In genomic region chr9:132849168-132849831, GRCh38 we compare ENCODE assay signal across 10 cellular contexts. TPM values are rescaled to one million over a fixed set of nuclear protein-coding genes. Genes with fewer than 3 reads are reported as not detected.
DNase-seq lines count a peak whose midpoint lies in the region; ATAC-seq and TF ChIP-seq lines count a peak whose summit lies in the region.
"Had no signal": no experiment of that assay in that cellular context is flagged by ENCODE, and none has a peak within 500 bp of the region (broad histone marks: within the 10 kb centered on the region; RNA-seq: fewer than 3 reads in every experiment).

No MANE protein-coding gene starts in this region.

- peak overlapping the region in 1 of 2 donors; percentile 39 for H3K27ac Mint-ChIP-seq in activated naive CD4-positive, alpha-beta T cell treated with anti-CD3 and anti-CD28 coated beads, Interleukin-2, amount 50 U/mL, for 72 hours

- H3K4me3 ChIP-seq in lung (no peak overlapping the region), tibial nerve (no peak overlapping the region), brain microvascular endothelial cell (ENCODE audit: low read depth, low read length) (no peak overlapping the region)
- H3K4me3 ChIP-seq: pancreas had no signal

- DNase-seq in DMS53 (lab: John Stamatoyannopoulos, UW) = peak; percentile 61
- DNase-seq in NCI-H2029 (lab: John Stamatoyannopoulos, UW) = peak; percentile 75
- no peak for DNase-seq in activated naive CD4-positive, alpha-beta T cell treated with anti-CD3 and anti-CD28 coated beads, Interleukin-2, amount 50 U/mL, for 72 hours (ENCODE audit: low spot score in 2 of 2)
- no peak for DNase-seq in lung (ENCODE audit: low spot score)
- no peak for DNase-seq in tibial nerve (ENCODE audit: low spot score in 2 of 2)
- no peak for DNase-seq in brain microvascular endothelial cell
- DNase-seq in NCI-H1105 (lab: John Stamatoyannopoulos, UW) = no peak
- DNase-seq: NCI-H2227 treated with DMSO at 0.1 percent for 48 hours had no signal

- H3K4me1 ChIP-seq in lung (ENCODE audit: control insufficient read depth in 2 of 2, insufficient read depth in 2 of 2, low read length in 2 of 2) (no peaks in the 10 kb centered on the region), tibial nerve (no peaks in the 10 kb centered on the region)
- H3K4me1 ChIP-seq: pancreas had no signal

- no peak overlapping the region for H3K27ac ChIP-seq in lung (ENCODE audit: low read depth in 1 of 2, low read length in 1 of 2)
- no peak overlapping the region for H3K27ac ChIP-seq in tibial nerve
- H3K27ac ChIP-seq in brain microvascular endothelial cell = no peak overlapping the region
- H3K27ac ChIP-seq: pancreas had no signal

- TF ChIP-seq POLR2A in tibial nerve (IDR thresholded peaks at IDR 0.05) = no peak

- no peaks in the 10 kb centered on the region for H3K36me3 ChIP-seq in lung (ENCODE audit: control insufficient read depth in 2 of 2, insufficient read depth in 2 of 2, low read length in 2 of 2)
- peaks cover 0 to 7% (median 0%) of the 10 kb centered on the region in 3 donors for H3K36me3 ChIP-seq in tibial nerve
- no peaks in the 10 kb centered on the region for H3K36me3 ChIP-seq in brain microvascular endothelial cell (replicated peaks)
- H3K36me3 ChIP-seq: pancreas had no signal

- TF ChIP-seq CTCF in lung (IDR thresholded peaks at IDR 0.05; ENCODE audit: control extremely low read depth, extremely low read depth) (no peak), tibial nerve (IDR thresholded peaks at IDR 0.05) (no peak), brain microvascular endothelial cell (IDR thresholded peaks at IDR 0.05; ENCODE audit: low read depth, low read length, missing control alignments) (no peak)

- H3K36me3 Mint-ChIP-seq in activated naive CD4-positive, alpha-beta T cell treated with anti-CD3 and anti-CD28 coated beads, Interleukin-2, amount 50 U/mL, for 72 hours = no peaks in the 10 kb centered on the region

- ATAC-seq in activated naive CD4-positive, alpha-beta T cell treated with anti-CD3 and anti-CD28 coated beads, Interleukin-2, amount 50 U/mL, for 72 hours = peak; percentile 5 to 16
- peak; percentile 27 for ATAC-seq in lung (ENCODE audit: insufficient read depth, low FRiP score)
- no peak for ATAC-seq in GM19351 (IDR thresholded peaks at IDR 0.05; ENCODE audit: unreplicated experiment)
- ATAC-seq: pancreas had no signal

- 63 to 79% methylated on average over 16 of the region's 16 CpGs for WGBS in lung, 2 donors
- WGBS in tibial nerve, 2 donors = 63 to 72% methylated on average over 15 to 16 of the region's 16 CpGs

- TF ChIP-seq EP300 in tibial nerve (IDR thresholded peaks at IDR 0.05) = no peak

- no peaks in the 10 kb centered on the region for H3K9me3 ChIP-seq in lung (ENCODE audit: control insufficient read depth in 2 of 2, insufficient read depth in 1 of 2, low read length in 1 of 2)
- H3K9me3 ChIP-seq in tibial nerve = no peaks in the 10 kb centered on the region
- H3K9me3 ChIP-seq: pancreas had no signal

- H3K9me3 Mint-ChIP-seq in activated naive CD4-positive, alpha-beta T cell treated with anti-CD3 and anti-CD28 coated beads, Interleukin-2, amount 50 U/mL, for 72 hours = no peaks in the 10 kb centered on the region

- H3K27me3 ChIP-seq in lung (ENCODE audit: control insufficient read depth, insufficient read depth) (no peaks in the 10 kb centered on the region), tibial nerve (no peaks in the 10 kb centered on the region), brain microvascular endothelial cell (replicated peaks) (no peaks in the 10 kb centered on the region)
- H3K27me3 ChIP-seq: pancreas had no signal

- in situ Hi-C loops in brain microvascular endothelial cell (cut with HindIII; ENCODE audit: low pct_ligation_motif_present, low sequenced_read_pairs) = no loop called here

RNA-seq across cellular contexts. Expression of gene AK8, which starts 28.8 kb away (rescaled TPM):
- not detected for total RNA-seq in activated naive CD4-positive, alpha-beta T cell treated with anti-CD3 and anti-CD28 coated beads, Interleukin-2, amount 50 U/mL, for 72 hours
- 10 to 100 TPM in 1 of 2 donors, 1 to 10 TPM in 1; 5.1 to 10.6 TPM for total RNA-seq in lung
- 1 to 10 TPM; 1.9 to 2.4 TPM for polyA plus RNA-seq in lung
- 1 to 10 TPM in 2 of 4 donors, under 1 TPM in 2; 0.30 to 4.3 (median 1.7) TPM for total RNA-seq in tibial nerve

RNA-seq across cellular contexts. Expression of gene SPACA9, which starts 29.4 kb away (rescaled TPM):
- 1 to 10 TPM; 1.4 to 2.3 TPM for total RNA-seq in activated naive CD4-positive, alpha-beta T cell treated with anti-CD3 and anti-CD28 coated beads, Interleukin-2, amount 50 U/mL, for 72 hours
- total RNA-seq in lung (10 to 100 TPM; 21.2 to 25.1 TPM), tibial nerve (1 to 10 TPM; 4.2 to 5.9 (median 5.3) TPM)
- 10 to 100 TPM; 10.5 to 11.3 TPM for polyA plus RNA-seq in lung

Comparison
In these comparisons a context has a peak if more than half of its experiments do, and no peak if none do; other contexts are left out.
1. DNase-seq: peak in DMS53 (single experiment) and NCI-H2029 (single experiment); none in activated naive CD4-positive, alpha-beta T cell treated with anti-CD3 and anti-CD28 coated beads, Interleukin-2, amount 50 U/mL, for 72 hours (0 of 2), lung (single experiment), tibial nerve (0 of 2), brain microvascular endothelial cell (single experiment) and NCI-H1105 (single experiment).